Comparison of ENCODE assay signal across 1 cellular context in genomic region chr1:50968021-50968883, GRCh38.
TF ChIP-seq lines count a peak whose summit lies in the region.

No MANE protein-coding gene starts in this region.

TF ChIP-seq in K562, 482 proteins besides CTCF, POLR2A, EP300 and RAD21 (continued from another document and continues in another):
- TF ChIP-seq CREB3L1 (IDR thresholded peaks at IDR 0.05; ENCODE audit: borderline replicate concordance, low read depth) (peak; percentile 83), CEBPG (CRISPR knock-in tag; IDR thresholded peaks at IDR 0.05) (no peak), CEBPG (tag; conservative IDR thresholded peaks at IDR 0.05 in 1 of 2, IDR thresholded peaks at IDR 0.05 in 1 of 2) (no peak), JUNB (CRISPR knock-in tag; conservative IDR thresholded peaks at IDR 0.05) (no peak), ZNF431 (CRISPR knock-in tag; IDR thresholded peaks at IDR 0.05) (no peak), CEBPZ (IDR thresholded peaks at IDR 0.05; ENCODE audit: borderline replicate concordance, low read depth, low read length) (no peak), CBFA2T3 (IDR thresholded peaks at IDR 0.05) (no peak), ZNF696 (CRISPR knock-in tag; conservative IDR thresholded peaks at IDR 0.05) (no peak), NBN (IDR thresholded peaks at IDR 0.05; ENCODE audit: low read depth) (peak; percentile 64; the same call in 1 of the 2 replicates), FOXP1 (CRISPR knock-in tag; IDR thresholded peaks at IDR 0.05) (peak; percentile 65; the same call in 1 of the 2 replicates), TEAD1 (CRISPR knock-in tag; IDR thresholded peaks at IDR 0.05) (peak; percentile 13 to 67; a peak in 3 of 4 replicates), NFRKB (IDR thresholded peaks at IDR 0.05; ENCODE audit: low read depth) (peak; percentile 75; the same call in 1 of the 2 replicates), KDM4B (IDR thresholded peaks at IDR 0.05; ENCODE audit: borderline replicate concordance in 2 of 2, low read depth in 1 of 2) (peak in 1 of 2 experiments; percentile 36; a peak in 1 of 4 replicates), GABPB1 (CRISPR knock-in tag; IDR thresholded peaks at IDR 0.05) (peak; percentile 80), TRIM24 (IDR thresholded peaks at IDR 0.05) (0 out of 4 replicates have a peak, but pooled peaks of 1 of the 2 experiments have one; percentile 34), XRCC4 (IDR thresholded peaks at IDR 0.05; ENCODE audit: extremely low read depth, insufficient read depth, insufficient read length) (no peak), TCF7 (IDR thresholded peaks at IDR 0.05; ENCODE audit: borderline replicate concordance) (peak; percentile 78; the same call in 1 of the 2 replicates), BMI1 (IDR thresholded peaks at IDR 0.05; ENCODE audit: low read length) (no peak), RAD51 (IDR thresholded peaks at IDR 0.05; ENCODE audit: borderline replicate concordance, low read depth) (no peak; the same call in 1 of the 2 replicates), ZNF184 (CRISPR knock-in tag; IDR thresholded peaks at IDR 0.05) (no peak), LCOR (CRISPR knock-in tag; IDR thresholded peaks at IDR 0.05) (peak; percentile 90), ZNF76 (CRISPR knock-in tag; IDR thresholded peaks at IDR 0.05; ENCODE audit: borderline replicate concordance) (0 out of 2 replicates have a peak, but pooled peaks have one; percentile 66), ARID4B (CRISPR knock-in tag; IDR thresholded peaks at IDR 0.05) (0 out of 2 replicates have a peak, but pooled peaks have one; percentile 49), NRF1 (conservative IDR thresholded peaks at IDR 0.05 in 1 of 2, IDR thresholded peaks at IDR 0.05 in 1 of 2) (peak; percentile 75 to 76), ZNF408 (CRISPR knock-in tag; IDR thresholded peaks at IDR 0.05; ENCODE audit: low read depth) (no peak), ZNF699 (CRISPR knock-in tag; IDR thresholded peaks at IDR 0.05; ENCODE audit: insufficient replicate concordance) (no peak), FOSL1 (tag; conservative IDR thresholded peaks at IDR 0.05) (peak; percentile 43; the same call in 1 of the 2 replicates), CBX8 (IDR thresholded peaks at IDR 0.05; ENCODE audit: borderline replicate concordance, extremely low read depth, low read depth, low read length, poor library complexity, severe bottlenecking) (no peak), MTA2 (IDR thresholded peaks at IDR 0.05; ENCODE audit: low read depth) (peak; percentile 8; the same call in 1 of the 2 replicates), ZNF274 (IDR thresholded peaks at IDR 0.05; ENCODE audit: borderline replicate concordance, low read depth, low read length) (no peak), VEZF1 (CRISPR knock-in tag; IDR thresholded peaks at IDR 0.05) (peak; percentile 80)
- TF ChIP-seq, protein P1, sequence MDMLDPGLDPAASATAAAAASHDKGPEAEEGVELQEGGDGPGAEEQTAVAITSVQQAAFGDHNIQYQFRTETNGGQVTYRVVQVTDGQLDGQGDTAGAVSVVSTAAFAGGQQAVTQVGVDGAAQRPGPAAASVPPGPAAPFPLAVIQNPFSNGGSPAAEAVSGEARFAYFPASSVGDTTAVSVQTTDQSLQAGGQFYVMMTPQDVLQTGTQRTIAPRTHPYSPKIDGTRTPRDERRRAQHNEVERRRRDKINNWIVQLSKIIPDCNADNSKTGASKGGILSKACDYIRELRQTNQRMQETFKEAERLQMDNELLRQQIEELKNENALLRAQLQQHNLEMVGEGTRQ (CRISPR knock-in tag; IDR thresholded peaks at IDR 0.05) = no peak
- TF ChIP-seq, protein P2, sequence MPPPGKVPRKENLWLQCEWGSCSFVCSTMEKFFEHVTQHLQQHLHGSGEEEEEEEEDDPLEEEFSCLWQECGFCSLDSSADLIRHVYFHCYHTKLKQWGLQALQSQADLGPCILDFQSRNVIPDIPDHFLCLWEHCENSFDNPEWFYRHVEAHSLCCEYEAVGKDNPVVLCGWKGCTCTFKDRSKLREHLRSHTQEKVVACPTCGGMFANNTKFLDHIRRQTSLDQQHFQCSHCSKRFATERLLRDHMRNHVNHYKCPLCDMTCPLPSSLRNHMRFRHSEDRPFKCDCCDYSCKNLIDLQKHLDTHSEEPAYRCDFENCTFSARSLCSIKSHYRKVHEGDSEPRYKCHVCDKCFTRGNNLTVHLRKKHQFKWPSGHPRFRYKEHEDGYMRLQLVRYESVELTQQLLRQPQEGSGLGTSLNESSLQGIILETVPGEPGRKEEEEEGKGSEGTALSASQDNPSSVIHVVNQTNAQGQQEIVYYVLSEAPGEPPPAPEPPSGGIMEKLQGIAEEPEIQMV (tag; conservative IDR thresholded peaks at IDR 0.05; ENCODE audit: low read depth) = no peak
- TF ChIP-seq, protein P3, sequence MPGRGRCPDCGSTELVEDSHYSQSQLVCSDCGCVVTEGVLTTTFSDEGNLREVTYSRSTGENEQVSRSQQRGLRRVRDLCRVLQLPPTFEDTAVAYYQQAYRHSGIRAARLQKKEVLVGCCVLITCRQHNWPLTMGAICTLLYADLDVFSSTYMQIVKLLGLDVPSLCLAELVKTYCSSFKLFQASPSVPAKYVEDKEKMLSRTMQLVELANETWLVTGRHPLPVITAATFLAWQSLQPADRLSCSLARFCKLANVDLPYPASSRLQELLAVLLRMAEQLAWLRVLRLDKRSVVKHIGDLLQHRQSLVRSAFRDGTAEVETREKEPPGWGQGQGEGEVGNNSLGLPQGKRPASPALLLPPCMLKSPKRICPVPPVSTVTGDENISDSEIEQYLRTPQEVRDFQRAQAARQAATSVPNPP (IDR thresholded peaks at IDR 0.05; ENCODE audit: borderline replicate concordance, insufficient read depth, insufficient read length) = no peak
- TF ChIP-seq, protein P4, sequence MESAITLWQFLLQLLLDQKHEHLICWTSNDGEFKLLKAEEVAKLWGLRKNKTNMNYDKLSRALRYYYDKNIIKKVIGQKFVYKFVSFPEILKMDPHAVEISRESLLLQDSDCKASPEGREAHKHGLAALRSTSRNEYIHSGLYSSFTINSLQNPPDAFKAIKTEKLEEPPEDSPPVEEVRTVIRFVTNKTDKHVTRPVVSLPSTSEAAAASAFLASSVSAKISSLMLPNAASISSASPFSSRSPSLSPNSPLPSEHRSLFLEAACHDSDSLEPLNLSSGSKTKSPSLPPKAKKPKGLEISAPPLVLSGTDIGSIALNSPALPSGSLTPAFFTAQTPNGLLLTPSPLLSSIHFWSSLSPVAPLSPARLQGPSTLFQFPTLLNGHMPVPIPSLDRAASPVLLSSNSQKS (CRISPR knock-in tag; IDR thresholded peaks at IDR 0.05) = no peak
- TF ChIP-seq, protein P5, sequence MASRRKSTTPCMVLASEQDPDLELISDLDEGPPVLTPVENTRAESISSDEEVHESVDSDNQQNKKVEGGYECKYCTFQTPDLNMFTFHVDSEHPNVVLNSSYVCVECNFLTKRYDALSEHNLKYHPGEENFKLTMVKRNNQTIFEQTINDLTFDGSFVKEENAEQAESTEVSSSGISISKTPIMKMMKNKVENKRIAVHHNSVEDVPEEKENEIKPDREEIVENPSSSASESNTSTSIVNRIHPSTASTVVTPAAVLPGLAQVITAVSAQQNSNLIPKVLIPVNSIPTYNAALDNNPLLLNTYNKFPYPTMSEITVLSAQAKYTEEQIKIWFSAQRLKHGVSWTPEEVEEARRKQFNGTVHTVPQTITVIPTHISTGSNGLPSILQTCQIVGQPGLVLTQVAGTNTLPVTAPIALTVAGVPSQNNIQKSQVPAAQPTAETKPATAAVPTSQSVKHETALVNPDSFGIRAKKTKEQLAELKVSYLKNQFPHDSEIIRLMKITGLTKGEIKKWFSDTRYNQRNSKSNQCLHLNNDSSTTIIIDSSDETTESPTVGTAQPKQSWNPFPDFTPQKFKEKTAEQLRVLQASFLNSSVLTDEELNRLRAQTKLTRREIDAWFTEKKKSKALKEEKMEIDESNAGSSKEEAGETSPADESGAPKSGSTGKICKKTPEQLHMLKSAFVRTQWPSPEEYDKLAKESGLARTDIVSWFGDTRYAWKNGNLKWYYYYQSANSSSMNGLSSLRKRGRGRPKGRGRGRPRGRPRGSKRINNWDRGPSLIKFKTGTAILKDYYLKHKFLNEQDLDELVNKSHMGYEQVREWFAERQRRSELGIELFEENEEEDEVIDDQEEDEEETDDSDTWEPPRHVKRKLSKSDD (conservative IDR thresholded peaks at IDR 0.05; ENCODE audit: low read length) = 0 out of 2 replicates have a peak, but pooled peaks have one; percentile 5
